Comparison of ENCODE assay signal across 19 cellular contexts in genomic region chr1:97160796-97161195, GRCh38.
A peak's percentile ranks its signal among the peaks of the same experiment; 100 is the strongest.
DNase-seq lines count a peak whose midpoint lies in the region; ATAC-seq lines count a peak whose summit lies in the region.
"Had no signal": no experiment of that assay in that cellular context is flagged by ENCODE, and none has a peak within 500 bp of the region (broad histone marks: within the 10 kb centered on the region; RNA-seq: fewer than 3 reads in every experiment).

No MANE protein-coding gene starts in this region.

- 32 to 40% methylated on average over 4 of the region's 4 CpGs for WGBS in GM23248 (ENCODE audit: low coverage in 1 of 2, low lambda C conversion rate in 2 of 2, missing lambda C conversion rate in 2 of 2), 2 experiments

- H4K20me1 ChIP-seq in GM23248 (ENCODE audit: insufficient read depth): no peaks in the 10 kb centered on the region

- H3K27ac ChIP-seq in GM23248: no peak overlapping the region
- H3K27ac ChIP-seq: SK-N-MC had no signal

- no peaks in the 10 kb centered on the region for H3K9me2 ChIP-seq in GM23248 (ENCODE audit: insufficient read depth)

- H3K36me3 ChIP-seq in GM23248 (ENCODE audit: low read depth) (no peaks in the 10 kb centered on the region; the same call in 1 of the 2 replicates), H7 (replicated peaks; ENCODE audit: control insufficient read depth, insufficient read depth, low read length) (no peaks in the 10 kb centered on the region)

- H3K27me3 Mint-ChIP-seq in activated CD8-positive, alpha-beta T cell treated with anti-CD3 and anti-CD28 coated beads, Interleukin-2, amount 10 ng/mL, durations not matched to agents 7 days and 5 days (ENCODE audit: low read depth): no peaks in the 10 kb centered on the region
- H3K27me3 Mint-ChIP-seq: activated B cell treated with CpG ODN at 0.5 μM for 24 hours; activated CD4-positive, alpha-beta memory T cell treated with anti-CD3 and anti-CD28 coated beads, Interleukin-2, amount 10 ng/mL, durations not matched to agents 7 days and 5 days had no signal

- no peaks in the 10 kb centered on the region for H3K4me1 ChIP-seq in GM23248 (ENCODE audit: insufficient read depth)

- POLR2A ChIA-PET in activated CD8-positive, alpha-beta T cell treated with anti-CD3 and anti-CD28 coated beads, Interleukin-2, amount 10 ng/mL, durations not matched to agents 7 days and 5 days (lab: Charles Lee): no interaction called here

- H3K4me1 Mint-ChIP-seq in activated CD8-positive, alpha-beta T cell treated with anti-CD3 and anti-CD28 coated beads, Interleukin-2, amount 10 ng/mL, durations not matched to agents 7 days and 5 days (ENCODE audit: low read depth): peaks cover 14% of the 10 kb centered on the region
- H3K4me1 Mint-ChIP-seq: endodermal cell had no signal

- H3K9me3 ChIP-seq in GM23248 (ENCODE audit: low read depth): no peaks in the 10 kb centered on the region

- no peak overlapping the region for H2AFZ ChIP-seq in GM23248

- no peak overlapping the region for H3K4me2 ChIP-seq in GM23248 (ENCODE audit: unreplicated experiment)

- H3K4me3 Mint-ChIP-seq in activated CD8-positive, alpha-beta T cell treated with anti-CD3 and anti-CD28 coated beads, Interleukin-2, amount 10 ng/mL, durations not matched to agents 7 days and 5 days: no peak overlapping the region
- H3K4me3 Mint-ChIP-seq: activated B cell treated with CpG ODN at 0.5 μM for 24 hours; activated CD4-positive, alpha-beta memory T cell treated with anti-CD3 and anti-CD28 coated beads, Interleukin-2, amount 10 ng/mL, durations not matched to agents 7 days and 5 days; endodermal cell; natural killer cell had no signal

- ATAC-seq in activated CD8-positive, alpha-beta T cell treated with anti-CD3 and anti-CD28 coated beads, Interleukin-2, amount 10 ng/mL, durations not matched to agents 7 days and 5 days: no peak
- ATAC-seq: natural killer cell, sciatic nerve had no signal

- H3K27ac Mint-ChIP-seq in activated CD8-positive, alpha-beta T cell treated with anti-CD3 and anti-CD28 coated beads, Interleukin-2, amount 10 ng/mL, durations not matched to agents 7 days and 5 days: no peak overlapping the region
- H3K27ac Mint-ChIP-seq: activated B cell treated with CpG ODN at 0.5 μM for 24 hours; activated CD4-positive, alpha-beta memory T cell treated with anti-CD3 and anti-CD28 coated beads, Interleukin-2, amount 10 ng/mL, durations not matched to agents 7 days and 5 days; endodermal cell; natural killer cell had no signal

- H3K9me3 Mint-ChIP-seq in activated CD8-positive, alpha-beta T cell treated with anti-CD3 and anti-CD28 coated beads, Interleukin-2, amount 10 ng/mL, durations not matched to agents 7 days and 5 days (ENCODE audit: insufficient read depth): no peaks in the 10 kb centered on the region
- H3K9me3 Mint-ChIP-seq: endodermal cell, natural killer cell had no signal

- CTCF ChIA-PET in activated CD8-positive, alpha-beta T cell treated with anti-CD3 and anti-CD28 coated beads, Interleukin-2, amount 10 ng/mL, durations not matched to agents 7 days and 5 days (lab: Charles Lee): no interaction called here

- DNase-seq in AG20443 (ENCODE audit: low spot score): peak; percentile 7
- peak; percentile 31 for DNase-seq in GM23248
- peak; percentile 11 for DNase-seq in amniotic epithelial cell (ENCODE audit: low read depth)
- DNase-seq in fibroblast of peridontal ligament (ENCODE audit: extremely low read depth): peak; percentile 34
- no peak for DNase-seq in retina
- no peak for DNase-seq in H7
- DNase-seq in activated CD8-positive, alpha-beta T cell treated with anti-CD3 and anti-CD28 coated beads, Interleukin-2, amount 10 ng/mL, durations not matched to agents 7 days and 5 days: no peak
- DNase-seq in NOMO-1 treated with DMSO at 0.1 percent for 48 hours (lab: John Stamatoyannopoulos, UW; ENCODE audit: unreplicated experiment): no peak
- DNase-seq: activated B cell treated with CpG ODN at 0.5 μM for 24 hours; activated CD4-positive, alpha-beta memory T cell treated with anti-CD3 and anti-CD28 coated beads, Interleukin-2, amount 10 ng/mL, durations not matched to agents 7 days and 5 days; activated naive CD4-positive, alpha-beta T cell treated with Interleukin-2 at 50 U/mL for 16 hours; endodermal cell; mesendoderm; natural killer cell; NCI-H2227 treated with DMSO at 0.1 percent for 48 hours; NK-92 treated with Interleukin-12 subunit alpha and Interleukin-12 subunit beta, amount 100 ng/mL, for 24 hours; stimulated activated CD4-positive, alpha-beta T cell treated with anti-CD3 and anti-CD28 coated beads, Interleukin-15, amount 100 ng/mL, for 24 hours had no signal

- no peak overlapping the region for H3K9ac ChIP-seq in GM23248

- H3K4me3 ChIP-seq in GM23248 (no peak overlapping the region), H7 (ENCODE audit: insufficient read depth, low read depth, low read length) (no peak overlapping the region)
- H3K4me3 ChIP-seq: SK-N-MC had no signal

- no peaks in the 10 kb centered on the region for H3F3A ChIP-seq in GM23248 (ENCODE audit: insufficient read depth)

- H3K36me3 Mint-ChIP-seq in activated CD8-positive, alpha-beta T cell treated with anti-CD3 and anti-CD28 coated beads, Interleukin-2, amount 10 ng/mL, durations not matched to agents 7 days and 5 days (ENCODE audit: low read depth): peaks cover 5% of the 10 kb centered on the region
- H3K36me3 Mint-ChIP-seq: natural killer cell had no signal

- in situ Hi-C loops in GM23248 (cut with MboI): no loop called here

- H3K79me2 ChIP-seq in GM23248 (ENCODE audit: insufficient read depth): no peaks in the 10 kb centered on the region

- no peaks in the 10 kb centered on the region for H3K27me3 ChIP-seq in GM23248 (replicated peaks; ENCODE audit: insufficient read depth)
- H3K27me3 ChIP-seq in H7 (ENCODE audit: control insufficient read depth, insufficient read depth, low read length): no peaks in the 10 kb centered on the region

Comparison
In these comparisons a context has a peak if more than half of its experiments do, and no peak if none do; other contexts are left out.
1. DNase-seq: peak in AG20443 (single experiment), GM23248 (single experiment), amniotic epithelial cell (single experiment) and fibroblast of peridontal ligament (single experiment); none in retina (single experiment), H7 (single experiment), activated CD8-positive, alpha-beta T cell treated with anti-CD3 and anti-CD28 coated beads, Interleukin-2, amount 10 ng/mL, durations not matched to agents 7 days and 5 days (single experiment) and NOMO-1 treated with DMSO at 0.1 percent for 48 hours (single experiment).